ENCODE assay signal across 8 cellular contexts in the genomic region with DNA sequence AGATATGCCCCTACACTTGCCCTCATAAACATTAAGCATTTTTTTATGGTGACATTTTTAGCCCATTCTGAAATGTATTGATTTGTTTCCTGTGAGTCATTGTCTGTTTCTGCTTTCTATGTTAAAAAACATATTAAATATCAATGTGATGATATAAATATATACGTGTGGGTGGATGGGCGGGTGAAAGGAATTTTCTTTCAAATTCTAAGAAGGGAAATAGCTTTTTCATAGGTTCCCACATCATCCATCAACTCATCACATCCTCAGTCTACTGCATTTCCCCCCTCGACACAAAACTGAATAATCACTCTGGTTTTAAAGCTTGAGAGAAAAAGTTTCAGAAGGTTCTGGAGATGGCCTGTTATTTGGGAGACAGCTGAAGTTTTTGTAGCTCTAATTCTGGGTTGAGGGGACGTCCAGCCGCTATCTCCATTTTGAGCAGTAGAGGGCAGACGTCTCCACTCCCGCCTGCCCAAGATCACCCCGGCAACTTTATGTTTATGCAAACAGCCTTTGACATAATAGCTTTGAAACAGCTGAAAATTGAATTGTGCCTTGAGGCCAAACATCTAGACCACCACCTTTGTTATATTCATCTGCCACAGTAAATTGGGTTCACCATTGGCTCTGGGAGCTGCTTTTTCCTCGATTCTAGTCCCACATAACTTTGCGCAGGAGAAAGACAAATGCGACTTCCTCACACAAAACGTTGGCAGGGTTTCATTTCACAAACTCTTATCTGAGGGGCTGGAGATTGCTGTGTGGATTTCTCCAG.
DNase-seq lines count a peak whose midpoint lies in the region; ATAC-seq, FAIRE-seq and TF ChIP-seq lines count a peak whose summit lies in the region.

No MANE protein-coding gene starts in this region.

- H2BK5ac ChIP-seq in IMR-90 (ENCODE audit: low read depth, low read length, poor library complexity, severe bottlenecking), result no peak overlapping the region

- H3K36me3 Mint-ChIP-seq in activated naive CD4-positive, alpha-beta T cell treated with anti-CD3 and anti-CD28 coated beads, Interleukin-2, amount 10 ng/mL, durations not matched to agents 7 days and 5 days, result no peaks in the 10 kb centered on the region

- H3K4me3 ChIP-seq in AG04450 (ENCODE audit: low read depth, low read length) (peak overlapping the region; percentile 1; the same call in 1 of the 2 replicates), IMR-90 (ENCODE audit: insufficient read depth, low read depth, low read length) (peak overlapping the region; percentile 20; the same call in 1 of the 2 replicates), pancreas (peak overlapping the region in 2 of 4 donors; percentile 1 to 26), upper lobe of right lung (peak overlapping the region; percentile 14)

- H3K79me1 ChIP-seq in IMR-90 (ENCODE audit: low read depth in 1 of 2, low read length in 2 of 2), result no peaks in the 10 kb centered on the region

- FAIRE-seq in RCC 7860 (lab: Jason Lieb, UNC) (no peak), pancreas (lab: Jason Lieb, UNC) (peak; percentile 61)

- in situ Hi-C loops in IMR-90 (cut with MboI; ENCODE audit: low sequenced_read_pairs), result loop anchor here (10.0 kb wide), 1 partner anchor 1030 kb away; no protein-coding TSS in a partner anchor

- H2BK120ac ChIP-seq in IMR-90 (ENCODE audit: low read depth, low read length), result no peak overlapping the region

- CTCF ChIA-PET in AG04450 (lab: Charles Lee), result interaction anchor here (0.5 to 2.5 kb wide), 88 partner anchors 9 to 1456 kb away, joined by 3 to 53 read pairs (median 3); a partner anchor contains a TSS
- CTCF ChIA-PET in IMR-90 (lab: Yijun Ruan, JAX), result interaction anchor here (0.6 to 1.7 kb wide), 20 partner anchors 9 to 1058 kb away, joined by 3 to 32 read pairs (median 3); no protein-coding TSS in a partner anchor
- CTCF ChIA-PET in activated naive CD4-positive, alpha-beta T cell treated with anti-CD3 and anti-CD28 coated beads, Interleukin-2, amount 10 ng/mL, durations not matched to agents 7 days and 5 days (lab: Charles Lee), result interaction anchor here (0.6 to 1.8 kb wide), 24 partner anchors 9 to 1063 kb away, joined by 3 to 23 read pairs (median 4); no protein-coding TSS in a partner anchor

- no peak for TF ChIP-seq POLR2A in IMR-90 (IDR thresholded peaks at IDR 0.05; ENCODE audit: low read depth, low read length)

- H3K14ac ChIP-seq in IMR-90 (replicated peaks; ENCODE audit: low read depth, low read length), result no peak overlapping the region

- H3K27me3 Mint-ChIP-seq in activated naive CD4-positive, alpha-beta T cell treated with anti-CD3 and anti-CD28 coated beads, Interleukin-2, amount 10 ng/mL, durations not matched to agents 7 days and 5 days, result peaks cover 11% of the 10 kb centered on the region

- TF ChIP-seq CTCF in AG04450 (IDR thresholded peaks at IDR 0.05; ENCODE audit: low read depth, low read length) (peak; percentile 95), IMR-90 (conservative IDR thresholded peaks at IDR 0.05; ENCODE audit: low read depth, low read length) (peak; percentile 75), pancreas (IDR thresholded peaks at IDR 0.05) (peak; percentile 57 to 79 (median 76)), upper lobe of right lung (IDR thresholded peaks at IDR 0.05) (peak; percentile 84)

- peak; percentile 59 for TF ChIP-seq RAD21 in IMR-90 (IDR thresholded peaks at IDR 0.05; ENCODE audit: low read length)

- no peaks in the 10 kb centered on the region for H4K20me1 ChIP-seq in IMR-90 (ENCODE audit: insufficient read depth, low read length)

- H2AK9ac ChIP-seq in IMR-90 (replicated peaks; ENCODE audit: low read depth, low read length, poor library complexity), result no peak overlapping the region

- H3K23ac ChIP-seq in IMR-90 (ENCODE audit: low read depth, low read length), result no peak overlapping the region

- ATAC-seq in GM18909 (IDR thresholded peaks at IDR 0.05; ENCODE audit: poor library complexity, unreplicated experiment) (peak; percentile 62), IMR-90 (ENCODE audit: low read depth) (peak; percentile 98), pancreas (peak; percentile 92 to 99 (median 98)), upper lobe of right lung (peak; percentile 92)

- no peak overlapping the region for H3K27ac Mint-ChIP-seq in activated naive CD4-positive, alpha-beta T cell treated with anti-CD3 and anti-CD28 coated beads, Interleukin-2, amount 10 ng/mL, durations not matched to agents 7 days and 5 days

- peak overlapping the region; percentile 84 for H3K4me2 ChIP-seq in IMR-90 (ENCODE audit: low read depth, low read length)

- no peak overlapping the region; the same call in 1 of the 2 replicates for H3K9ac ChIP-seq in IMR-90 (ENCODE audit: low read depth, low read length)

- no peak overlapping the region for H4K8ac ChIP-seq in IMR-90 (ENCODE audit: low read depth in 2 of 2, low read length in 2 of 2)

- H3K4me1 ChIP-seq in IMR-90 (ENCODE audit: control insufficient read depth, insufficient read depth, low read length) (no peaks in the 10 kb centered on the region), pancreas (no peaks in the 10 kb centered on the region), upper lobe of right lung (peaks cover 5% of the 10 kb centered on the region)

- H2BK15ac ChIP-seq in IMR-90 (ENCODE audit: low read depth, low read length), result no peak overlapping the region

- dilution Hi-C loops in IMR-90 (cut with HindIII; ENCODE audit: low sequenced_read_pairs, unreplicated experiment), result no loop called here

- no peaks in the 10 kb centered on the region for H3K9me3 Mint-ChIP-seq in activated naive CD4-positive, alpha-beta T cell treated with anti-CD3 and anti-CD28 coated beads, Interleukin-2, amount 10 ng/mL, durations not matched to agents 7 days and 5 days

- no peaks in the 10 kb centered on the region for H3K4me1 Mint-ChIP-seq in activated naive CD4-positive, alpha-beta T cell treated with anti-CD3 and anti-CD28 coated beads, Interleukin-2, amount 10 ng/mL, durations not matched to agents 7 days and 5 days

- no peak overlapping the region for H2AK5ac ChIP-seq in IMR-90 (ENCODE audit: low read depth, low read length)

- no peak overlapping the region for H4K91ac ChIP-seq in IMR-90 (ENCODE audit: insufficient read depth, low read depth, low read length)

- H3K27me3 ChIP-seq in AG04450 (ENCODE audit: control insufficient read depth, insufficient read depth, low read length), result no peaks in the 10 kb centered on the region
- no peaks in the 10 kb centered on the region for H3K27me3 ChIP-seq in IMR-90 (ENCODE audit: control insufficient read depth, insufficient read depth, low read length)
- H3K27me3 ChIP-seq in pancreas, result no peaks in the 10 kb centered on the region
- no peaks in the 10 kb centered on the region for H3K27me3 ChIP-seq in upper lobe of right lung

- H3K4me3 Mint-ChIP-seq in activated naive CD4-positive, alpha-beta T cell treated with anti-CD3 and anti-CD28 coated beads, Interleukin-2, amount 10 ng/mL, durations not matched to agents 7 days and 5 days, result no peak overlapping the region

- no TSS peak for BruUV-seq in IMR-90 (replicated peaks; lab: Mats Ljungman, UMichigan)

- peak; percentile 11 for DNase-seq in AG04450 (ENCODE audit: low read depth, low spot score)
- DNase-seq in IMR-90, result peak; percentile 61
- DNase-seq in RCC 7860 (ENCODE audit: low spot score), result peak; percentile 22
- peak; percentile 60 for DNase-seq in activated naive CD4-positive, alpha-beta T cell treated with anti-CD3 and anti-CD28 coated beads, Interleukin-2, amount 10 ng/mL, durations not matched to agents 7 days and 5 days
- DNase-seq in globus pallidus (ENCODE audit: low spot score), result peak; percentile 40
- DNase-seq in pancreas, result peak; percentile 50 to 67 (median 62)
- no peak for DNase-seq in upper lobe of right lung

- H3K4ac ChIP-seq in IMR-90 (ENCODE audit: low read depth, low read length), result no peak overlapping the region

- H4K5ac ChIP-seq in IMR-90 (ENCODE audit: low read depth, low read length), result no peak overlapping the region

- peak overlapping the region; percentile 79 for H2AFZ ChIP-seq in IMR-90 (replicated peaks; ENCODE audit: low read length, poor library complexity)

- WGBS in IMR-90 (ENCODE audit: extremely low coverage in 2 of 2, insufficient read length in 1 of 2), 2 experiments, result no CpG with 5 or more reads among the region's 12 CpGs
- 4 to 5% methylated on average over 12 of the region's 12 CpGs for WGBS in pancreas, 2 donors

- POLR2A ChIA-PET in AG04450 (lab: Yijun Ruan, JAX), result no interaction called here
- POLR2A ChIA-PET in IMR-90 (lab: Charles Lee; ENCODE audit: unreplicated experiment), result no interaction called here

- no peaks in the 10 kb centered on the region for H3K36me3 ChIP-seq in IMR-90 (ENCODE audit: control insufficient read depth, insufficient read depth, low read length)
- H3K36me3 ChIP-seq in pancreas, result no peaks in the 10 kb centered on the region
- no peaks in the 10 kb centered on the region for H3K36me3 ChIP-seq in upper lobe of right lung

- no peak overlapping the region for H3K56ac ChIP-seq in IMR-90 (ENCODE audit: extremely low read depth, insufficient read depth, low read length)

- no peaks in the 10 kb centered on the region for H3K9me1 ChIP-seq in IMR-90 (ENCODE audit: insufficient read depth, low read length)

- intact Hi-C loops in IMR-90 (cut with micrococcal nuclease) (loop anchor here (1.0 to 5.0 kb wide), 4 partner anchors 258 to 1058 kb away; no protein-coding TSS in a partner anchor), pancreas (cut with DNase I) (loop anchor here in 1 of 3 donors (10.0 kb wide), 1 partner anchor 1030 kb away; no protein-coding TSS in a partner anchor), upper lobe of right lung (cut with DNase I) (no loop called here)

- H3K18ac ChIP-seq in IMR-90 (ENCODE audit: low read depth, low read length), result no peak overlapping the region

- no peak overlapping the region for H2BK20ac ChIP-seq in IMR-90 (ENCODE audit: low read depth, low read length)

- H3K27ac ChIP-seq in AG04450 (ENCODE audit: low read depth, low read length) (no peak overlapping the region), IMR-90 (ENCODE audit: insufficient read depth, low read length) (no peak overlapping the region), pancreas (peak overlapping the region in 3 of 4 donors; percentile 48 to 68 (median 56)), upper lobe of right lung (no peak overlapping the region)

- H3K9me3 ChIP-seq in AG04450 (ENCODE audit: control insufficient read depth, insufficient read depth, low read length), result no peaks in the 10 kb centered on the region
- H3K9me3 ChIP-seq in IMR-90 (ENCODE audit: control insufficient read depth, insufficient read depth, low read length), result no peaks in the 10 kb centered on the region
- no peaks in the 10 kb centered on the region for H3K9me3 ChIP-seq in pancreas
- no peaks in the 10 kb centered on the region for H3K9me3 ChIP-seq in upper lobe of right lung

TF ChIP-seq in IMR-90, 13 proteins besides CTCF, POLR2A, EP300 and RAD21:
- peak; percentile 59 for TF ChIP-seq SMC3 (IDR thresholded peaks at IDR 0.05; ENCODE audit: low read depth, low read length)
- TF ChIP-seq, protein P1, sequence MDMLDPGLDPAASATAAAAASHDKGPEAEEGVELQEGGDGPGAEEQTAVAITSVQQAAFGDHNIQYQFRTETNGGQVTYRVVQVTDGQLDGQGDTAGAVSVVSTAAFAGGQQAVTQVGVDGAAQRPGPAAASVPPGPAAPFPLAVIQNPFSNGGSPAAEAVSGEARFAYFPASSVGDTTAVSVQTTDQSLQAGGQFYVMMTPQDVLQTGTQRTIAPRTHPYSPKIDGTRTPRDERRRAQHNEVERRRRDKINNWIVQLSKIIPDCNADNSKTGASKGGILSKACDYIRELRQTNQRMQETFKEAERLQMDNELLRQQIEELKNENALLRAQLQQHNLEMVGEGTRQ (IDR thresholded peaks at IDR 0.05; ENCODE audit: low read depth, low read length), result no peak

Comparison
In these comparisons a context has a peak if more than half of its experiments do, and no peak if none do; other contexts are left out.
1. H3K27ac ChIP-seq: peak in pancreas (3 of 4); none in AG04450 (single experiment), IMR-90 (single experiment) and upper lobe of right lung (single experiment).
2. Peak in every context shown above with its lines, with median percentiles within 50 percentile points of each other: CTCF ChIP-seq and ATAC-seq.